8 cellular contexts compared by ENCODE assay signal in the genomic region with DNA sequence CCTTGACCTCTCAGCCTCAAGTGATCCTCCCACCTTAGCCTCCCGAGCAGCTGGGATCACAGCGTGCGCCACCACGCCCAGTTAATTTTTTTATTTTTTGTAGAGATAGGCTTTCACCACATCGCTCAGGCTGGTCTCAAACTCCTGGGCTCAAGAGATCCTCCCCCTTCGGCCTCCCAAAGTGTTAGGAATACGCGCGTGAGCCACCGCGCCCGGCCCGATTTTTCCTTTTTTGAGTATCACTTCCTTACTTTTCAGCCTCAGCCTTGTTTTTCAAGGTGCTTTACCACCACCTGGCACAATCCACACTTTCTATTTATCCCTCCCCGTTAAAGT. TPM values are rescaled to one million over a fixed set of nuclear protein-coding genes. Genes with fewer than 3 reads are reported as not detected.
DNase-seq lines count a peak whose midpoint lies in the region; ATAC-seq, FAIRE-seq and TF ChIP-seq lines count a peak whose summit lies in the region.

No MANE protein-coding gene starts in this region.

- dilution Hi-C loops in mammary epithelial cell (cut with HindIII; ENCODE audit: low sequenced_read_pairs): no loop called here

- intact Hi-C loops in mammary epithelial cell (cut with micrococcal nuclease): no loop called here

- no peak for DNase-seq in stimulated activated naive CD8-positive, alpha-beta T cell treated with anti-CD3 and anti-CD28 coated beads, Interleukin-15, Interleukin-2, amounts not matched to agents 100 U/mL and 50 U/mL, for 24 hours
- DNase-seq in mammary epithelial cell: no peak
- DNase-seq in NK-92 treated with Interleukin-12 subunit alpha and Interleukin-12 subunit beta, amount 100 ng/mL, for 24 hours (lab: John Stamatoyannopoulos, UW): no peak
- no peak for DNase-seq in stimulated activated naive CD4-positive, alpha-beta T cell treated with Interleukin-2 at 50 U/mL for 16 hours (lab: John Stamatoyannopoulos, UW)
- no peak for DNase-seq in RCC 7860 (ENCODE audit: low spot score)

- FAIRE-seq in RCC 7860 (lab: Jason Lieb, UNC): no peak

- peak overlapping the region; percentile 68 to 92 (median 70) for H3K4me3 ChIP-seq in mammary epithelial cell (replicated peaks in 1 of 3; ENCODE audit: insufficient read depth in 1 of 3, low read depth in 2 of 3, low read length in 3 of 3)
- peak overlapping the region; percentile 89 for H3K4me3 ChIP-seq in mononuclear cell (ENCODE audit: low read length)

- peaks cover 41% of the 10 kb centered on the region for H3K4me1 Mint-ChIP-seq in stimulated activated naive CD8-positive, alpha-beta T cell treated with anti-CD3 and anti-CD28 coated beads, Interleukin-15, Interleukin-2, amounts not matched to agents 100 ng/mL and 50 ng/mL, for 24 hours (ENCODE audit: low read depth)

- no peaks in the 10 kb centered on the region for H3K9me3 Mint-ChIP-seq in stimulated activated naive CD8-positive, alpha-beta T cell treated with anti-CD3 and anti-CD28 coated beads, Interleukin-15, Interleukin-2, amounts not matched to agents 100 ng/mL and 50 ng/mL, for 24 hours

- ATAC-seq in stimulated activated naive CD8-positive, alpha-beta T cell treated with anti-CD3 and anti-CD28 coated beads, Interleukin-15, Interleukin-2, amounts not matched to agents 100 U/mL and 50 U/mL, for 24 hours: no peak
- ATAC-seq in HG02678 (IDR thresholded peaks at IDR 0.05; ENCODE audit: unreplicated experiment): no peak

- no peak overlapping the region for H3K9ac ChIP-seq in mammary epithelial cell (ENCODE audit: insufficient read depth, low read length)

- H3K27ac Mint-ChIP-seq in stimulated activated naive CD8-positive, alpha-beta T cell treated with anti-CD3 and anti-CD28 coated beads, Interleukin-15, Interleukin-2, amounts not matched to agents 100 ng/mL and 50 ng/mL, for 24 hours: peak overlapping the region; percentile 81

- no peaks in the 10 kb centered on the region for H4K20me1 ChIP-seq in mammary epithelial cell (ENCODE audit: insufficient read depth, low read length)

- H3K27me3 Mint-ChIP-seq in stimulated activated naive CD8-positive, alpha-beta T cell treated with anti-CD3 and anti-CD28 coated beads, Interleukin-15, Interleukin-2, amounts not matched to agents 100 ng/mL and 50 ng/mL, for 24 hours: no peaks in the 10 kb centered on the region

- H3K36me3 ChIP-seq in mammary epithelial cell (ENCODE audit: insufficient read depth, low read length): no peaks in the 10 kb centered on the region

- 58% methylated on average over 14 of the region's 14 CpGs for WGBS in mammary epithelial cell (ENCODE audit: low coverage, missing lambda C conversion rate)

- H3K4me1 ChIP-seq in mammary epithelial cell (ENCODE audit: insufficient read depth, low read length) (peaks cover 12% of the 10 kb centered on the region), mononuclear cell (ENCODE audit: insufficient read depth, low read length) (peaks cover 37% of the 10 kb centered on the region)

- in situ Hi-C loops in mammary epithelial cell (cut with MboI; ENCODE audit: low sequenced_read_pairs in 2 of 2): no loop called here

- no peak for TF ChIP-seq CTCF in mammary epithelial cell (conservative IDR thresholded peaks at IDR 0.05 in 1 of 2, IDR thresholded peaks at IDR 0.05 in 1 of 2; ENCODE audit: extremely low read depth in 1 of 2, insufficient read depth in 1 of 2, low read depth in 1 of 2, low read length in 2 of 2)

- H3K27me3 ChIP-seq in mammary epithelial cell (ENCODE audit: insufficient read depth, low read length) (no peaks in the 10 kb centered on the region), mononuclear cell (ENCODE audit: insufficient read depth, low read length) (no peaks in the 10 kb centered on the region)

- no peak overlapping the region for H3K27ac ChIP-seq in mammary epithelial cell (ENCODE audit: insufficient read depth, low read depth, low read length)

- H3K36me3 Mint-ChIP-seq in stimulated activated naive CD8-positive, alpha-beta T cell treated with anti-CD3 and anti-CD28 coated beads, Interleukin-15, Interleukin-2, amounts not matched to agents 100 ng/mL and 50 ng/mL, for 24 hours (ENCODE audit: low read depth): peaks cover 33% of the 10 kb centered on the region

- H3K79me2 ChIP-seq in mammary epithelial cell (ENCODE audit: insufficient read depth, low read length): no peaks in the 10 kb centered on the region

- CTCF ChIA-PET in mammary epithelial cell (lab: Charles Lee; ENCODE audit: low non-redundant PET): no interaction called here

- H2AFZ ChIP-seq in mammary epithelial cell (ENCODE audit: low read depth, low read length): peak overlapping the region; percentile 99

- H3K9me3 ChIP-seq in mammary epithelial cell (replicated peaks; ENCODE audit: insufficient read depth, low read length) (no peaks in the 10 kb centered on the region), mononuclear cell (ENCODE audit: low read depth, low read length) (no peaks in the 10 kb centered on the region)

- H3K4me3 Mint-ChIP-seq in stimulated activated naive CD8-positive, alpha-beta T cell treated with anti-CD3 and anti-CD28 coated beads, Interleukin-15, Interleukin-2, amounts not matched to agents 100 ng/mL and 50 ng/mL, for 24 hours: peak overlapping the region; percentile 82

- BruUV-seq in mammary epithelial cell (replicated peaks; lab: Mats Ljungman, UMichigan): no TSS peak

- H3K4me2 ChIP-seq in mammary epithelial cell (ENCODE audit: insufficient read depth, low read depth, low read length): peak overlapping the region; percentile 98

RNA-seq across cellular contexts. Expression of a gene that starts 0.8 kb away (rescaled TPM):
- total RNA-seq in mammary epithelial cell (1 to 10 TPM in 1 of 2 donors, under 1 TPM in 1; 0.71 to 1.2 TPM), mononuclear cell (118 TPM)
- polyA plus RNA-seq in mammary epithelial cell: 1.0 TPM
- not detected for polyA minus RNA-seq in mammary epithelial cell

RNA-seq across cellular contexts. Expression of a gene that starts 54.2 kb away (rescaled TPM):
- total RNA-seq in mammary epithelial cell (100 to 1,000 TPM in 1 of 2 donors, 10 to 100 TPM in 1; 81.9 to 132 TPM), mononuclear cell (86.1 TPM)
- polyA plus RNA-seq in mammary epithelial cell: 362 TPM
- 224 TPM for polyA minus RNA-seq in mammary epithelial cell

Comparison
In these comparisons a context has a peak if more than half of its experiments do, and no peak if none do; other contexts are left out.
1. RNA of a gene that starts 0.8 kb away (total RNA-seq): 118 TPM in mononuclear cell (single experiment); 0.71 to 1.2 TPM in mammary epithelial cell; every median in the first group is over 10 times any median in the second.